In genomic region chr1:100494393-100495084, GRCh38 we compare ENCODE assay signal across 1 cellular context.
TF ChIP-seq lines count a peak whose summit lies in the region.

No MANE protein-coding gene starts in this region.

TF ChIP-seq in liver, 16 proteins besides CTCF, POLR2A, EP300 and RAD21:
- no peak for TF ChIP-seq EGR1 (IDR thresholded peaks at IDR 0.05; ENCODE audit: low read depth in 2 of 2)
- TF ChIP-seq TAF1 (conservative IDR thresholded peaks at IDR 0.05) = no peak
- peak; percentile 84 for TF ChIP-seq REST (IDR thresholded peaks at IDR 0.05)
- peak in 1 of 2 donors; percentile 67 for TF ChIP-seq RXRA (IDR thresholded peaks at IDR 0.05)
- peak; percentile 60 for TF ChIP-seq FOXA1 (IDR thresholded peaks at IDR 0.05)
- peak; percentile 65 for TF ChIP-seq YY1 (IDR thresholded peaks at IDR 0.05)
- TF ChIP-seq FOXA2 (IDR thresholded peaks at IDR 0.05) = peak; percentile 69
- TF ChIP-seq MAX (IDR thresholded peaks at IDR 0.05) = peak; percentile 26
- TF ChIP-seq JUND (IDR thresholded peaks at IDR 0.05) = peak in 1 of 2 donors; percentile 66
- TF ChIP-seq ATF3 (IDR thresholded peaks at IDR 0.05) = no peak
- peak; percentile 21 for TF ChIP-seq SP1 (IDR thresholded peaks at IDR 0.05)
- TF ChIP-seq GABPA (IDR thresholded peaks at IDR 0.05 in 1 of 2, conservative IDR thresholded peaks at IDR 0.05 in 1 of 2) = no peak
- peak; percentile 48 to 84 for TF ChIP-seq HNF4A (conservative IDR thresholded peaks at IDR 0.05)
- no peak for TF ChIP-seq NR2F2 (IDR thresholded peaks at IDR 0.05)
